In genomic region chr5:172818081-172818480, GRCh38 we compare ENCODE assay signal across 21 cellular contexts. TPM values are rescaled to one million over a fixed set of nuclear protein-coding genes. Genes with fewer than 3 reads are reported as not detected.
DNase-seq lines count a peak whose midpoint lies in the region; ATAC-seq, FAIRE-seq and TF ChIP-seq lines count a peak whose summit lies in the region.
"Had no signal": no experiment of that assay in that cellular context is flagged by ENCODE, and none has a peak within 500 bp of the region (broad histone marks: within the 10 kb centered on the region; RNA-seq: fewer than 3 reads in every experiment).

No MANE protein-coding gene starts in this region.

- peaks cover 44% of the 10 kb centered on the region for H3K4me1 ChIP-seq in HepG2 (ENCODE audit: insufficient read depth, low read length)
- no peaks in the 10 kb centered on the region for H3K4me1 ChIP-seq in right lobe of liver
- H3K4me1 ChIP-seq in neuronal stem cell (ENCODE audit: control insufficient read depth in 2 of 2, insufficient read depth in 1 of 2, low read depth in 1 of 2, low read length in 2 of 2) = no peaks in the 10 kb centered on the region
- peaks cover 29% of the 10 kb centered on the region for H3K4me1 ChIP-seq in osteoblast (ENCODE audit: insufficient read depth, low read length)
- H3K4me1 ChIP-seq: Caco-2 had no signal

- no peaks in the 10 kb centered on the region for H3K79me1 ChIP-seq in neuronal stem cell (ENCODE audit: low read depth, low read length)

- H3K27ac ChIP-seq in HepG2 (ENCODE audit: extremely low read length, insufficient read depth, low read length) (no peak overlapping the region), right lobe of liver (no peak overlapping the region), neuronal stem cell (replicated peaks; ENCODE audit: low read length) (no peak overlapping the region), osteoblast (ENCODE audit: low read depth, low read length) (no peak overlapping the region)
- H3K27ac ChIP-seq: C4-2B, HL-60 had no signal

- TF ChIP-seq EP300 in HepG2 (IDR thresholded peaks at IDR 0.05; ENCODE audit: low read depth in 2 of 2, low read length in 2 of 2) (no peak), HepG2 (CRISPR knock-in tag; IDR thresholded peaks at IDR 0.05; ENCODE audit: borderline replicate concordance) (no peak)

- H3K27me3 ChIP-seq in HepG2 (ENCODE audit: control insufficient read depth in 1 of 2, insufficient read depth in 2 of 2, low read length in 2 of 2) = no peaks in the 10 kb centered on the region
- H3K27me3 ChIP-seq in right lobe of liver = no peaks in the 10 kb centered on the region
- H3K27me3 ChIP-seq in bronchial epithelial cell (ENCODE audit: control insufficient read depth, insufficient read depth, low read length) = no peaks in the 10 kb centered on the region
- H3K27me3 ChIP-seq in neuronal stem cell (ENCODE audit: control insufficient read depth in 3 of 3, insufficient read depth in 3 of 3, low read depth in 1 of 3, low read length in 3 of 3) = peaks cover 0 to 5% (median 0%) of the 10 kb centered on the region in 3 experiments
- no peaks in the 10 kb centered on the region for H3K27me3 ChIP-seq in osteoblast (ENCODE audit: insufficient read depth, low read length)

- H3K18ac ChIP-seq in neuronal stem cell (ENCODE audit: low read length) = no peak overlapping the region

- FAIRE-seq in HepG2 (lab: Jason Lieb, UNC) = peak; percentile 8
- FAIRE-seq in bronchial epithelial cell (lab: Jason Lieb, UNC) = peak; percentile 28
- FAIRE-seq: D721Med, GM12892, GM18507, H54 had no signal

- no peak overlapping the region for H3K14ac ChIP-seq in neuronal stem cell (ENCODE audit: low read length)

- no peak for TF ChIP-seq RAD21 in HepG2 (CRISPR knock-in tag; IDR thresholded peaks at IDR 0.05)

- no peak for TF ChIP-seq POLR2A in HepG2 (IDR thresholded peaks at IDR 0.05; ENCODE audit: insufficient read depth in 1 of 2, low read depth in 2 of 2, low read length in 2 of 2)
- no peak for TF ChIP-seq POLR2A in right lobe of liver (IDR thresholded peaks at IDR 0.05)

- H2BK12ac ChIP-seq in neuronal stem cell (ENCODE audit: low read length) = no peak overlapping the region

- H2AK5ac ChIP-seq in neuronal stem cell (ENCODE audit: low read depth, low read length) = no peak overlapping the region

- no peaks in the 10 kb centered on the region for H3K36me3 ChIP-seq in HepG2 (replicated peaks in 1 of 2; ENCODE audit: control insufficient read depth in 1 of 2, insufficient read depth in 2 of 2, low read length in 2 of 2)
- no peaks in the 10 kb centered on the region for H3K36me3 ChIP-seq in right lobe of liver
- no peaks in the 10 kb centered on the region for H3K36me3 ChIP-seq in bronchial epithelial cell (ENCODE audit: control insufficient read depth, insufficient read depth, low read length)
- H3K36me3 ChIP-seq in neuronal stem cell (replicated peaks in 1 of 2; ENCODE audit: control insufficient read depth in 2 of 2, insufficient read depth in 2 of 2, low read length in 2 of 2) = no peaks in the 10 kb centered on the region
- no peaks in the 10 kb centered on the region for H3K36me3 ChIP-seq in osteoblast (ENCODE audit: insufficient read depth, low read length)

- TF ChIP-seq CTCF in HepG2 (CRISPR knock-in tag; IDR thresholded peaks at IDR 0.05) = no peak
- TF ChIP-seq CTCF in right lobe of liver (IDR thresholded peaks at IDR 0.05) = no peak
- TF ChIP-seq CTCF in bronchial epithelial cell (IDR thresholded peaks at IDR 0.05; ENCODE audit: insufficient read depth, low read length, severe bottlenecking) = no peak
- no peak for TF ChIP-seq CTCF in osteoblast (IDR thresholded peaks at IDR 0.05; ENCODE audit: extremely low read depth, low read depth, low read length)
- no peak for TF ChIP-seq CTCF in GM20000 (IDR thresholded peaks at IDR 0.05; ENCODE audit: extremely low read depth, missing control alignments)

- H4K91ac ChIP-seq in neuronal stem cell (ENCODE audit: low read depth, low read length, poor library complexity) = no peak overlapping the region

- H3K4me2 ChIP-seq in HepG2 (ENCODE audit: low read depth, low read length) (peak overlapping the region; percentile 57), neuronal stem cell (ENCODE audit: insufficient read depth, low read length, poor library complexity, severe bottlenecking) (no peak overlapping the region), osteoblast (ENCODE audit: insufficient read depth, low read length) (no peak overlapping the region)
- H3K4me2 ChIP-seq: GM23338 had no signal

- in situ Hi-C loops in HepG2 (cut with HindIII; ENCODE audit: extremely low pct_ligation_motif_present, low pct_unique_long_range_greater_than_20kb) = no loop called here

- no peak overlapping the region for H2BK120ac ChIP-seq in neuronal stem cell (ENCODE audit: low read depth, low read length)

- H4K20me1 ChIP-seq in HepG2 (ENCODE audit: insufficient read depth, low read length) (no peaks in the 10 kb centered on the region), osteoblast (ENCODE audit: insufficient read depth, low read length) (no peaks in the 10 kb centered on the region)

- H3K9me3 ChIP-seq in HepG2 (ENCODE audit: low read length) = no peaks in the 10 kb centered on the region
- H3K9me3 ChIP-seq in right lobe of liver = no peaks in the 10 kb centered on the region
- no peaks in the 10 kb centered on the region for H3K9me3 ChIP-seq in neuronal stem cell (replicated peaks in 1 of 2; ENCODE audit: control insufficient read depth in 2 of 2, insufficient read depth in 1 of 2, low read depth in 1 of 2, low read length in 2 of 2)
- H3K9me3 ChIP-seq in osteoblast (ENCODE audit: low read depth, low read length) = no peaks in the 10 kb centered on the region
- H3K9me3 ChIP-seq: Caco-2 had no signal

- no peak overlapping the region for H3K4ac ChIP-seq in neuronal stem cell (ENCODE audit: low read length)

- no peaks in the 10 kb centered on the region for H3K79me2 ChIP-seq in HepG2 (ENCODE audit: insufficient read depth, low read length)
- no peaks in the 10 kb centered on the region for H3K79me2 ChIP-seq in osteoblast (ENCODE audit: insufficient read depth, low read length)

- peak; percentile 33; the same call in 2 of the 3 replicates for ATAC-seq in HepG2
- ATAC-seq in right lobe of liver = no peak
- ATAC-seq in HG03175 (IDR thresholded peaks at IDR 0.05; ENCODE audit: unreplicated experiment) = no peak
- ATAC-seq: GM23338 had no signal

- H3K4me3 ChIP-seq in HepG2 (replicated peaks in 1 of 3; ENCODE audit: insufficient read depth in 1 of 3, low read depth in 2 of 3, low read length in 3 of 3) = 0 out of 6 replicates have a peak overlapping the region, but pooled peaks of 1 of the 3 experiments have one; percentile 30
- H3K4me3 ChIP-seq in right lobe of liver = no peak overlapping the region
- H3K4me3 ChIP-seq in bronchial epithelial cell (ENCODE audit: low read depth, low read length) = no peak overlapping the region
- H3K4me3 ChIP-seq in neuronal stem cell (ENCODE audit: low read length in 2 of 2) = no peak overlapping the region
- no peak overlapping the region for H3K4me3 ChIP-seq in osteoblast (ENCODE audit: insufficient read depth, low read length)
- H3K4me3 ChIP-seq: GM23338 had no signal

- DNase-seq in HepG2 (ENCODE audit: low spot score) (no peak), right lobe of liver (no peak), bronchial epithelial cell (ENCODE audit: low read depth) (no peak), neuronal stem cell (ENCODE audit: low spot score) (no peak), osteoblast (ENCODE audit: insufficient read length, low spot score, missing footprints) (no peak), GM20000 (ENCODE audit: low spot score) (no peak)
- DNase-seq: ACHN; AML-193; Caco-2; CD4-positive, alpha-beta T cell; DMS79; GDM1; HCEC 1CT had no signal

- BruUV-seq in HepG2 (replicated peaks; lab: Mats Ljungman, UMichigan) = no TSS peak

- H3K9ac ChIP-seq in HepG2 (ENCODE audit: insufficient read depth, low read depth, low read length) = 0 out of 2 replicates have a peak overlapping the region, but pooled peaks have one; percentile 15
- no peak overlapping the region for H3K9ac ChIP-seq in neuronal stem cell (ENCODE audit: low read depth, low read length, poor library complexity)

- 53% methylated on average over 3 of the region's 3 CpGs for WGBS in HepG2 (ENCODE audit: low lambda C conversion rate)
- 100% methylated on average over 1 of the region's 3 CpGs for WGBS in right lobe of liver (ENCODE audit: insufficient coverage, low coverage, low lambda C conversion rate, missing lambda C conversion rate)
- WGBS in neuronal stem cell (ENCODE audit: extremely low coverage in 2 of 2, insufficient read length in 2 of 2, insufficient replicate concordance in 1 of 2), 2 donors = no CpG with 5 or more reads among the region's 3 CpGs

- H2AFZ ChIP-seq in HepG2 (ENCODE audit: low read length) = peak overlapping the region; percentile 32
- H2AFZ ChIP-seq in neuronal stem cell (ENCODE audit: low read length) = peak overlapping the region; percentile 33
- H2AFZ ChIP-seq in osteoblast (ENCODE audit: low read length) = no peak overlapping the region
- H2AFZ ChIP-seq: GM23338 had no signal

- CTCF ChIA-PET in HepG2 (lab: Yijun Ruan, JAX; ENCODE audit: low intra/inter-chr PET ratio, low total read pairs) = no interaction called here

- intact Hi-C loops in HepG2 (cut with micrococcal nuclease; ENCODE audit: unreplicated experiment) (no loop called here), right lobe of liver (cut with DNase I) (no loop called here)

- H2BK15ac ChIP-seq in neuronal stem cell (ENCODE audit: low read length) = no peak overlapping the region

- no peak overlapping the region for H3K23ac ChIP-seq in neuronal stem cell (ENCODE audit: low read depth, low read length, poor library complexity)

- POLR2A ChIA-PET in HepG2 (lab: Yijun Ruan, JAX) = interaction anchor here (0.9 to 3.0 kb wide), 7 partner anchors 11 to 104 kb away, joined by 3 to 12 read pairs (median 6); partner anchors contain the start of genes DUSP1 and ERGIC1

- no peak overlapping the region for H2BK5ac ChIP-seq in neuronal stem cell (ENCODE audit: low read length)

- no peak overlapping the region for H4K8ac ChIP-seq in neuronal stem cell (ENCODE audit: low read depth, low read length)

RNA-seq across cellular contexts. Expression of gene ERGIC1, which starts 16.0 kb away (rescaled TPM):
- total RNA-seq in HepG2 (2016; rRNA removed; fragmentation: Illumina TruSeq; extraction: Trizol) (56.6 and 78.5 TPM in 2 replicates), right lobe of liver (100 to 1,000 TPM; 103 to 264 (median 154) TPM), bronchial epithelial cell (105 and 116 TPM in 2 replicates), osteoblast (109 and 128 TPM in 2 replicates)
- total RNA-seq in HepG2 (2016; cell fraction: cytosol; rRNA removed; fragmentation: Illumina TruSeq; extraction: Trizol; ENCODE audit: low read depth) = 56.7 and 59.9 TPM in 2 replicates
- total RNA-seq in HepG2 (2016; cell fraction: insoluble cytoplasmic fraction; rRNA removed; fragmentation: Illumina TruSeq; extraction: Trizol) = 51.2 and 75.8 TPM in 2 replicates
- total RNA-seq in HepG2 (2016; cell fraction: membrane; rRNA removed; fragmentation: Illumina TruSeq; extraction: Trizol) = 144 and 156 TPM in 2 replicates
- total RNA-seq in HepG2 (2016; cell fraction: nucleus; rRNA removed; fragmentation: Illumina TruSeq; extraction: Trizol) = 57.0 and 67.0 TPM in 2 replicates
- polyA plus RNA-seq in HepG2 (2011; rRNA removed) = 184 and 205 TPM in 2 replicates
- 216 and 224 TPM in 2 replicates for polyA plus RNA-seq in HepG2 (2011; cell fraction: cytosol; rRNA removed)
- 121 and 137 TPM in 2 replicates for polyA plus RNA-seq in HepG2 (2011; cell fraction: nucleus; rRNA removed)
- polyA plus RNA-seq in HepG2 (2012) = 145 and 175 TPM in 2 replicates
- 87.6 and 105 TPM in 2 replicates for polyA plus RNA-seq in HepG2 (2016; cell fraction: cytosol; fragmentation: Illumina TruSeq; extraction: Trizol; ENCODE audit: low read depth)
- polyA plus RNA-seq in HepG2 (2016; cell fraction: insoluble cytoplasmic fraction; fragmentation: Illumina TruSeq; extraction: Trizol; ENCODE audit: low read depth) = 71.8 and 81.7 TPM in 2 replicates
- polyA plus RNA-seq in HepG2 (2016; cell fraction: membrane; fragmentation: Illumina TruSeq; extraction: Trizol; ENCODE audit: low read depth) = 183 and 185 TPM in 2 replicates
- polyA plus RNA-seq in HepG2 (2016; cell fraction: nucleus; fragmentation: Illumina TruSeq; extraction: Trizol; ENCODE audit: insufficient read depth, low read depth) = 94.6 and 95.4 TPM in 2 replicates
- 179 and 302 TPM in 2 replicates for polyA minus RNA-seq in HepG2 (2011; rRNA and poly(A)+ RNA removed; ENCODE audit: low replicate concordance)
- polyA minus RNA-seq in HepG2 (2011; cell fraction: cytosol; rRNA and poly(A)+ RNA removed) = 60.3 and 74.0 TPM in 2 replicates
- 85.1 and 89.6 TPM in 2 replicates for polyA minus RNA-seq in HepG2 (2011; cell fraction: nucleus; rRNA and poly(A)+ RNA removed)
- 73.5 TPM for polyA plus RNA-seq in neuronal stem cell (2013, experiment 1 of 2)
- 73.3 TPM for polyA plus RNA-seq in neuronal stem cell (2013, experiment 2 of 2)

RNA-seq across cellular contexts. Expression of gene DUSP1, which starts 47.1 kb away (rescaled TPM):
- total RNA-seq in HepG2 (2016; rRNA removed; fragmentation: Illumina TruSeq; extraction: Trizol) (18.0 and 27.1 TPM in 2 replicates), right lobe of liver (100 to 1,000 TPM; 106 to 407 (median 232) TPM), bronchial epithelial cell (114 and 194 TPM in 2 replicates), osteoblast (69.2 and 74.6 TPM in 2 replicates)
- total RNA-seq in HepG2 (2016; cell fraction: cytosol; rRNA removed; fragmentation: Illumina TruSeq; extraction: Trizol; ENCODE audit: low read depth) = 7.1 and 7.8 TPM in 2 replicates
- total RNA-seq in HepG2 (2016; cell fraction: insoluble cytoplasmic fraction; rRNA removed; fragmentation: Illumina TruSeq; extraction: Trizol) = 15.8 and 29.9 TPM in 2 replicates
- 14.2 and 16.6 TPM in 2 replicates for total RNA-seq in HepG2 (2016; cell fraction: membrane; rRNA removed; fragmentation: Illumina TruSeq; extraction: Trizol)
- 53.7 and 56.5 TPM in 2 replicates for total RNA-seq in HepG2 (2016; cell fraction: nucleus; rRNA removed; fragmentation: Illumina TruSeq; extraction: Trizol)
- 55.5 and 79.2 TPM in 2 replicates for polyA plus RNA-seq in HepG2 (2011; rRNA removed)
- 59.1 and 69.7 TPM in 2 replicates for polyA plus RNA-seq in HepG2 (2011; cell fraction: cytosol; rRNA removed)
- 85.1 and 113 TPM in 2 replicates for polyA plus RNA-seq in HepG2 (2011; cell fraction: nucleus; rRNA removed)
- polyA plus RNA-seq in HepG2 (2012) = 48.1 and 56.6 TPM in 2 replicates
- polyA plus RNA-seq in HepG2 (2016; cell fraction: cytosol; fragmentation: Illumina TruSeq; extraction: Trizol; ENCODE audit: low read depth) = 4.7 and 6.0 TPM in 2 replicates
- 17.2 and 23.0 TPM in 2 replicates for polyA plus RNA-seq in HepG2 (2016; cell fraction: insoluble cytoplasmic fraction; fragmentation: Illumina TruSeq; extraction: Trizol; ENCODE audit: low read depth)
- 9.3 and 9.4 TPM in 2 replicates for polyA plus RNA-seq in HepG2 (2016; cell fraction: membrane; fragmentation: Illumina TruSeq; extraction: Trizol; ENCODE audit: low read depth)
- polyA plus RNA-seq in HepG2 (2016; cell fraction: nucleus; fragmentation: Illumina TruSeq; extraction: Trizol; ENCODE audit: insufficient read depth, low read depth) = 63.2 and 85.8 TPM in 2 replicates
- polyA minus RNA-seq in HepG2 (2011; rRNA and poly(A)+ RNA removed; ENCODE audit: low replicate concordance) = 142 and 198 TPM in 2 replicates
- 72.5 and 80.5 TPM in 2 replicates for polyA minus RNA-seq in HepG2 (2011; cell fraction: cytosol; rRNA and poly(A)+ RNA removed)
- polyA minus RNA-seq in HepG2 (2011; cell fraction: nucleus; rRNA and poly(A)+ RNA removed) = 95.3 and 131 TPM in 2 replicates
- polyA plus RNA-seq in neuronal stem cell (2013, experiment 1 of 2) = 10.2 TPM
- polyA plus RNA-seq in neuronal stem cell (2013, experiment 2 of 2) = 10.0 TPM
